Comparison of ENCODE assay signal across 27 cellular contexts in the genomic region with DNA sequence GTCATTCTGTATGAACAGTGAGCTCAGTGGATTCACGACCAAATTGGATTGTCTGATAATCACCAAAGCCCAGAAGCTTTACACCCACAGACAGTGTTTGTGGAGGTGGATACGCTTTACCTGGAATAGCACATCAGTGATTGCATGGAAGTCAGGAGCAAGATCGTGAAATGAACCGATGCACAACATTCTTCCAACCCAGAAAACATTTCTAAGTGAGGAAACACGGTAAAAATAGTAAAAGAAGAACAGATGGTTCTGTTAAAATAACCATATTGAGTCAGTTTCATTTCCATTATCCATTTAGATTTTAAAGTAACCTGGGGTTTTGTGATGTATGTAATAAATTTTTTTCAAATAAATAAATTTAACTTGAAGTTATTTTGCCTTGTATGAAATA.
"Had no signal": no experiment of that assay in that cellular context is flagged by ENCODE, and none has a peak within 500 bp of the region (broad histone marks: within the 10 kb centered on the region; RNA-seq: fewer than 3 reads in every experiment).

No MANE protein-coding gene starts in this region.

- DNase-seq: activated B cell treated with CpG ODN at 0.5 μM for 24 hours; activated CD4-positive, alpha-beta memory T cell treated with anti-CD3 and anti-CD28 coated beads for 36 hours; activated CD4-positive, alpha-beta T cell treated with anti-CD3 and anti-CD28 coated beads for 4 hours; activated CD4-positive, alpha-beta T cell treated with anti-CD3 and anti-CD28 coated beads, Interleukin-2, amount 10 ng/mL, durations not matched to agents 24 days and 14 days; activated CD4-positive, alpha-beta T cell treated with anti-CD3 and anti-CD28 coated beads, Interleukin-2, amount 50 U/mL, for 1 hour; activated CD4-positive, alpha-beta T cell treated with anti-CD3 and anti-CD28 coated beads, Interleukin-2, amount 50 U/mL, for 4 hours; activated CD4-positive, CD25-positive, alpha-beta regulatory T cell treated with anti-CD3 and anti-CD28 coated beads, Interleukin-2, amount 50 U/mL, for 72 hours; activated CD8-positive, alpha-beta memory T cell treated with anti-CD3 and anti-CD28 coated beads, Interleukin-2, amount 50 U/mL, for 4 hours; activated CD8-positive, alpha-beta T cell treated with anti-CD3 and anti-CD28 coated beads for 36 hours; activated effector memory CD4-positive, alpha-beta T cell treated with anti-CD3 and anti-CD28 coated beads, Interleukin-2, amount 50 U/mL, for 16 hours; activated gamma-delta T cell treated with Interleukin-2 at 50 U/mL for 16 hours; activated naive CD4-positive, alpha-beta T cell; activated naive CD4-positive, alpha-beta T cell treated with anti-CD3 and anti-CD28 coated beads for 36 hours; activated naive CD8-positive, alpha-beta T cell treated with anti-CD3 and anti-CD28 coated beads, Interleukin-2, amount 10 ng/mL, durations not matched to agents 7 days and 5 days; activated naive CD8-positive, alpha-beta T cell treated with anti-CD3 and anti-CD28 coated beads, Interleukin-2, amount 50 U/mL, for 24 hours; activated T-cell treated with anti-CD3 and anti-CD28 coated beads for 4 hours; activated T-cell treated with anti-CD3 and anti-CD28 coated beads, Interleukin-2, amount 50 U/mL, for 1 hour; activated T-cell treated with anti-CD3 and anti-CD28 coated beads, Interleukin-2, amount 50 U/mL, for 4 hours; activated T-cell treated with anti-CD3 and anti-CD28 coated beads, Interleukin-2, amount 50 U/mL, for 72 hours; caudate nucleus; cerebellar nuclear complex; T-helper 2 cell; T-helper 9 cell had no signal

- H3K4me1 ChIP-seq: ascending aorta had no signal

- H3K9me3 ChIP-seq: ascending aorta had no signal

- ATAC-seq: activated CD8-positive, alpha-beta T cell treated with anti-CD3 and anti-CD28 coated beads for 36 hours; activated naive CD8-positive, alpha-beta T cell treated with anti-CD3 and anti-CD28 coated beads, Interleukin-2, amount 50 U/mL, for 24 hours; activated T-cell treated with anti-CD3 and anti-CD28 coated beads, Interleukin-2, amount 50 U/mL, for 4 hours; activated T-cell treated with anti-CD3 and anti-CD28 coated beads, Interleukin-2, amount 50 U/mL, for 72 hours; activated T-helper 17 cell treated with anti-CD3 and anti-CD28 coated beads, Interleukin-2, amount 50 U/mL, for 72 hours had no signal

- H3K36me3 ChIP-seq: ascending aorta, cardiac muscle cell had no signal

- H3K27ac ChIP-seq: ascending aorta, cardiac muscle cell, VCaP had no signal

- H3K27me3 ChIP-seq: ascending aorta had no signal

- H3K4me3 ChIP-seq: ascending aorta, cardiac muscle cell had no signal
